Comparison of ENCODE assay signal across 22 cellular contexts in genomic region chr1:63466759-63467158, GRCh38. TPM values are rescaled to one million over a fixed set of nuclear protein-coding genes. Genes with fewer than 3 reads are reported as not detected.
DNase-seq lines count a peak whose midpoint lies in the region; ATAC-seq, FAIRE-seq and TF ChIP-seq lines count a peak whose summit lies in the region.
"Had no signal": no experiment of that assay in that cellular context is flagged by ENCODE, and none has a peak within 500 bp of the region (broad histone marks: within the 10 kb centered on the region; RNA-seq: fewer than 3 reads in every experiment).

No MANE protein-coding gene starts in this region.

- no peak for TF ChIP-seq EP300 in K562 (IDR thresholded peaks at IDR 0.05; ENCODE audit: low read length)

- DNase-seq in left ventricle myocardium superior (no peak), right cardiac atrium (no peak), K562 (ENCODE audit: extremely low read depth in 1 of 4, low spot score in 3 of 4) (peak in 1 of 4 experiments; percentile 6), small intestine (peak; percentile 19), 8988T (no peak)
- no peak for DNase-seq in activated CD4-positive, alpha-beta T cell treated with anti-CD3 and anti-CD28 coated beads for 4 hours
- DNase-seq in activated CD4-positive, alpha-beta T cell treated with anti-CD3 and anti-CD28 coated beads for 48 hours = no peak
- DNase-seq: activated naive CD4-positive, alpha-beta T cell treated with anti-CD3 and anti-CD28 coated beads, Interleukin-2, amount 50 U/mL, for 16 hours; activated T-cell treated with anti-CD3 and anti-CD28 coated beads, Interleukin-2, amount 50 U/mL, for 72 hours; aorta; CD4-positive, alpha-beta memory T cell; DMS79 treated with DMSO at 0.1 percent for 48 hours; left lung; NCI-H1436 treated with DMSO at 0.1 percent for 48 hours; stimulated activated CD4-positive, alpha-beta T cell treated with anti-CD3 and anti-CD28 coated beads, Interleukin-4, amount 100 ng/mL, for 1 hour; tibial artery had no signal

- H3K36me3 ChIP-seq in Loucy (ENCODE audit: insufficient read depth, low read length) (peaks cover 14% of the 10 kb centered on the region), K562 (ENCODE audit: control insufficient read depth, insufficient read depth, low read length) (peaks cover 11% of the 10 kb centered on the region; the same call in 2 of the 3 replicates), small intestine (ENCODE audit: control insufficient read depth in 2 of 2, insufficient read depth in 2 of 2, low read length in 2 of 2) (no peaks in the 10 kb centered on the region)
- H3K36me3 ChIP-seq: left lung, prostate gland had no signal

- H3K27me3 ChIP-seq in right cardiac atrium (ENCODE audit: control insufficient read depth, insufficient read depth) (no peaks in the 10 kb centered on the region), Loucy (ENCODE audit: insufficient read depth, low read length, poor library complexity, severe bottlenecking) (no peaks in the 10 kb centered on the region), K562 (ENCODE audit: control insufficient read depth in 2 of 2, insufficient read depth in 2 of 2, low read length in 2 of 2) (no peaks in the 10 kb centered on the region), small intestine (ENCODE audit: control insufficient read depth in 2 of 2, insufficient read depth in 2 of 2, low read length in 2 of 2) (no peaks in the 10 kb centered on the region)
- H3K27me3 ChIP-seq: left lung, tibial artery had no signal

- BruUV-seq in K562 (replicated peaks; lab: Mats Ljungman, UMichigan) = no TSS peak

- FAIRE-seq in K562 (lab: Jason Lieb, UNC) = no peak
- FAIRE-seq in small intestine (lab: Jason Lieb, UNC) = no peak

- CTCF ChIA-PET in K562 (lab: Yijun Ruan, JAX; ENCODE audit: low intra/inter-chr PET ratio) = interaction anchor here (0.7 kb wide), 1 partner anchor 72 kb away, joined by 3 read pairs; no protein-coding TSS in a partner anchor

- no peak overlapping the region for H2AFZ ChIP-seq in Loucy (ENCODE audit: low read length)
- no peak overlapping the region for H2AFZ ChIP-seq in K562 (ENCODE audit: low read depth, low read length)

- intact Hi-C loops in left ventricle myocardium superior (cut with micrococcal nuclease) = no loop called here
- intact Hi-C loops in right cardiac atrium (cut with DNase I) = no loop called here
- intact Hi-C loops in K562 (cut with micrococcal nuclease) = no loop called here

- H3K79me2 ChIP-seq in Loucy (ENCODE audit: insufficient read depth, low read length) (no peaks in the 10 kb centered on the region), K562 (ENCODE audit: control insufficient read depth, insufficient read depth, low read length) (no peaks in the 10 kb centered on the region)

- no peak overlapping the region for H3K27ac ChIP-seq in right cardiac atrium (ENCODE audit: low read length)
- H3K27ac ChIP-seq in K562 (ENCODE audit: extremely low read depth, low read depth, low read length) = no peak overlapping the region
- no peak overlapping the region for H3K27ac ChIP-seq in small intestine (ENCODE audit: low read depth in 1 of 2, low read length in 1 of 2)
- H3K27ac ChIP-seq: left lung, prostate gland, SK-N-MC, skin epidermis, tibial artery had no signal

- H3K9me2 ChIP-seq in Loucy (replicated peaks; ENCODE audit: low read depth, low read length) = no peaks in the 10 kb centered on the region

- no peaks in the 10 kb centered on the region for H3F3A ChIP-seq in Loucy (ENCODE audit: low read depth)

- in situ Hi-C loops in K562 (cut with MboI) = no loop called here

- H4K20me1 ChIP-seq in Loucy (ENCODE audit: insufficient read depth, low read length, poor library complexity, severe bottlenecking) = no peaks in the 10 kb centered on the region
- no peaks in the 10 kb centered on the region for H4K20me1 ChIP-seq in K562 (replicated peaks; ENCODE audit: control insufficient read depth, insufficient read depth, low read length)

- ATAC-seq in left ventricle myocardium superior (peak; percentile 41), right cardiac atrium (no peak), K562 (peak; percentile 77; the same call in 2 of the 3 replicates)
- ATAC-seq: activated CD4-positive, CD25-positive, alpha-beta regulatory T cell treated with anti-CD3 and anti-CD28 coated beads, Interleukin-2, amount 50 U/mL, for 24 hours; activated T-cell treated with anti-CD3 and anti-CD28 coated beads, Interleukin-2, amount 50 U/mL, for 72 hours; esophagus mucosa; left lung had no signal

- peak; percentile 46 for TF ChIP-seq CTCF in Loucy (conservative IDR thresholded peaks at IDR 0.05; ENCODE audit: low read length)
- TF ChIP-seq CTCF in K562 (IDR thresholded peaks at IDR 0.05 in 2 of 3, conservative IDR thresholded peaks at IDR 0.05 in 1 of 3; ENCODE audit: insufficient read depth in 2 of 3, low read depth in 1 of 3, low read length in 3 of 3) = peak; percentile 23 to 33 (median 25); a peak in 2 of 6 replicates

- no peaks in the 10 kb centered on the region for H3K9me1 ChIP-seq in K562 (ENCODE audit: control insufficient read depth, insufficient read depth, low read length)

- TF ChIP-seq RAD21 in K562 (CRISPR knock-in tag; conservative IDR thresholded peaks at IDR 0.05 in 1 of 2, IDR thresholded peaks at IDR 0.05 in 1 of 2) = no peak

- TF ChIP-seq POLR2A in K562 (conservative IDR thresholded peaks at IDR 0.05) = no peak

- H3K9me3 ChIP-seq in right cardiac atrium (ENCODE audit: control insufficient read depth, low read length) = no peaks in the 10 kb centered on the region
- peaks cover 6% of the 10 kb centered on the region for H3K9me3 ChIP-seq in Loucy (ENCODE audit: insufficient read depth, low read depth, low read length)
- H3K9me3 ChIP-seq in K562 (replicated peaks; ENCODE audit: control insufficient read depth, insufficient read depth, low read depth, low read length) = peaks cover 2% of the 10 kb centered on the region; the same call in 1 of the 2 replicates
- no peaks in the 10 kb centered on the region for H3K9me3 ChIP-seq in small intestine (ENCODE audit: control insufficient read depth, low read depth)
- H3K9me3 ChIP-seq: prostate gland had no signal

- H3K4me1 ChIP-seq in right cardiac atrium (ENCODE audit: control insufficient read depth, insufficient read depth, low read length) = no peaks in the 10 kb centered on the region
- no peaks in the 10 kb centered on the region for H3K4me1 ChIP-seq in Loucy (ENCODE audit: insufficient read depth, low read length, poor library complexity, severe bottlenecking)
- H3K4me1 ChIP-seq in K562 (replicated peaks in 1 of 2; ENCODE audit: control insufficient read depth in 2 of 2, insufficient read depth in 2 of 2, low read length in 2 of 2) = no peaks in the 10 kb centered on the region
- H3K4me1 ChIP-seq in small intestine (ENCODE audit: control insufficient read depth in 2 of 2, insufficient read depth in 1 of 2, low read depth in 1 of 2, low read length in 1 of 2) = no peaks in the 10 kb centered on the region
- H3K4me1 ChIP-seq: prostate gland, tibial artery had no signal

- H3K4me2 ChIP-seq in Loucy (ENCODE audit: low read depth, low read length, poor library complexity, severe bottlenecking) = no peak overlapping the region
- H3K4me2 ChIP-seq in K562 (ENCODE audit: insufficient read depth, low read length) = no peak overlapping the region

- H3K9ac ChIP-seq in Loucy (ENCODE audit: low read depth, low read length, poor library complexity, severe bottlenecking) (no peak overlapping the region), K562 (ENCODE audit: insufficient read depth in 1 of 2, low read depth in 2 of 2, low read length in 2 of 2) (no peak overlapping the region)

- 95% methylated on average over 3 of the region's 3 CpGs for WGBS in right cardiac atrium
- WGBS in K562 (ENCODE audit: insufficient coverage, low coverage, missing lambda C conversion rate) = 77% methylated on average over 3 of the region's 3 CpGs
- 87 to 94% (median 93%) methylated on average over 3 of the region's 3 CpGs for WGBS in small intestine, 3 donors

- POLR2A ChIA-PET in K562 (lab: Yijun Ruan, JAX) = no interaction called here

- H3K4me3 ChIP-seq in right cardiac atrium (ENCODE audit: low read length) = no peak overlapping the region
- no peak overlapping the region for H3K4me3 ChIP-seq in Loucy (ENCODE audit: low read length, poor library complexity, severe bottlenecking)
- no peak overlapping the region for H3K4me3 ChIP-seq in K562
- H3K4me3 ChIP-seq in small intestine (ENCODE audit: low read depth in 1 of 2, low read length in 2 of 2) = no peak overlapping the region
- H3K4me3 ChIP-seq: left lung, prostate gland, SK-N-MC, skin epidermis, tibial artery had no signal

RNA-seq across cellular contexts. Expression of gene ITGB3BP, which starts 56.3 kb away (rescaled TPM):
- total RNA-seq in left ventricle myocardium superior (12.0 TPM), right cardiac atrium (10 to 100 TPM in 2 of 4 donors, 1 to 10 TPM in 2; 5.7 to 16.7 (median 10.6) TPM), K562 (2014; rRNA removed) (52.7 and 62.8 TPM in 2 replicates), K562 (2014; rRNA removed; fragmentation: Illumina TruSeq; extraction: Trizol) (110 and 123 TPM in 2 replicates), K562 (2015; rRNA removed; fragmentation: Illumina TruSeq; extraction: Trizol) (80.5 and 95.0 TPM in 2 replicates), K562 (2021) (67.6 and 79.3 TPM in 2 replicates)
- polyA plus RNA-seq in right cardiac atrium (7.6 TPM), K562 (2011; rRNA removed) (91.9 and 111 TPM in 2 replicates), K562 (2014; fragmentation: Illumina TruSeq; extraction: Trizol) (130 and 136 TPM in 2 replicates), K562 (2014; fragmentation: Nextera tagmentation; extraction: Ambion mirVana) (100 to 1,000 TPM; 150 to 151 TPM), K562 (2014; rRNA removed) (84.5 and 94.4 TPM in 2 replicates), small intestine (10 to 100 TPM; 10.5 to 21.0 (median 13.0) TPM)
- 18.4 and 99.3 TPM in 2 replicates for total RNA-seq in K562 (2011; cell fraction: chromatin; rRNA removed; ENCODE audit: low replicate concordance)
- 9.2 and 16.3 TPM in 2 replicates for total RNA-seq in K562 (2011; cell fraction: nucleolus; rRNA removed)
- 38.0 and 73.1 TPM in 2 replicates for total RNA-seq in K562 (2011; cell fraction: nucleoplasm; rRNA removed)
- polyA plus RNA-seq in K562 (2011; cell fraction: cytosol; rRNA removed) = 11.2 and 26.3 TPM in 2 replicates
- polyA plus RNA-seq in K562 (2011; cell fraction: nucleus; rRNA removed) = 32.5 and 34.2 TPM in 2 replicates
- 89.8 and 107 TPM in 2 replicates for polyA plus RNA-seq in K562 (2012)
- 39.4 and 47.9 TPM in 2 replicates for polyA minus RNA-seq in K562 (2011; rRNA and poly(A)+ RNA removed)
- 12.3 and 15.0 TPM in 2 replicates for polyA minus RNA-seq in K562 (2011; cell fraction: cytosol; rRNA and poly(A)+ RNA removed)
- 32.3 and 54.9 TPM in 2 replicates for polyA minus RNA-seq in K562 (2011; cell fraction: nucleus; rRNA and poly(A)+ RNA removed)

RNA-seq across cellular contexts. Expression of gene EFCAB7, which starts 56.6 kb away (rescaled TPM):
- total RNA-seq in left ventricle myocardium superior (8.0 TPM), right cardiac atrium (10 to 100 TPM in 3 of 4 donors, 1 to 10 TPM in 1; 6.4 to 16.7 (median 13.0) TPM), K562 (2014; rRNA removed) (2.6 and 3.2 TPM in 2 replicates), K562 (2014; rRNA removed; fragmentation: Illumina TruSeq; extraction: Trizol) (6.6 and 7.7 TPM in 2 replicates), K562 (2015; rRNA removed; fragmentation: Illumina TruSeq; extraction: Trizol) (6.1 and 6.5 TPM in 2 replicates), K562 (2021) (3.5 and 4.3 TPM in 2 replicates)
- polyA plus RNA-seq in right cardiac atrium (11.0 TPM), K562 (2011; rRNA removed) (5.0 and 5.1 TPM in 2 replicates), K562 (2014; fragmentation: Illumina TruSeq; extraction: Trizol) (5.3 and 6.2 TPM in 2 replicates), K562 (2014; fragmentation: Nextera tagmentation; extraction: Ambion mirVana) (1 to 10 TPM; 5.7 to 7.6 TPM), K562 (2014; rRNA removed) (5.1 and 6.8 TPM in 2 replicates), small intestine (1 to 10 TPM; 1.1 to 2.7 (median 1.6) TPM)
- total RNA-seq in K562 (2011; cell fraction: chromatin; rRNA removed; ENCODE audit: low replicate concordance) = 2.8 and 10.9 TPM in 2 replicates
- total RNA-seq in K562 (2011; cell fraction: nucleolus; rRNA removed) = 1.0 and 2.8 TPM in 2 replicates
- total RNA-seq in K562 (2011; cell fraction: nucleoplasm; rRNA removed) = 2.8 and 3.1 TPM in 2 replicates
- 0.33 and 1.5 TPM in 2 replicates for polyA plus RNA-seq in K562 (2011; cell fraction: cytosol; rRNA removed)
- 2.3 and 4.4 TPM in 2 replicates for polyA plus RNA-seq in K562 (2011; cell fraction: nucleus; rRNA removed)
- polyA plus RNA-seq in K562 (2012) = 2.5 and 5.1 TPM in 2 replicates
- polyA minus RNA-seq in K562 (2011; rRNA and poly(A)+ RNA removed) = 4.2 and 4.4 TPM in 2 replicates
- 2.0 and 2.9 TPM in 2 replicates for polyA minus RNA-seq in K562 (2011; cell fraction: cytosol; rRNA and poly(A)+ RNA removed)
- 3.5 and 4.8 TPM in 2 replicates for polyA minus RNA-seq in K562 (2011; cell fraction: nucleus; rRNA and poly(A)+ RNA removed)

Comparison
In these comparisons a context has a peak if more than half of its experiments do, and no peak if none do; other contexts are left out.
1. ATAC-seq: peak in left ventricle myocardium superior (single experiment) and K562 (single experiment); none in right cardiac atrium (0 of 2).